In the genomic region with DNA sequence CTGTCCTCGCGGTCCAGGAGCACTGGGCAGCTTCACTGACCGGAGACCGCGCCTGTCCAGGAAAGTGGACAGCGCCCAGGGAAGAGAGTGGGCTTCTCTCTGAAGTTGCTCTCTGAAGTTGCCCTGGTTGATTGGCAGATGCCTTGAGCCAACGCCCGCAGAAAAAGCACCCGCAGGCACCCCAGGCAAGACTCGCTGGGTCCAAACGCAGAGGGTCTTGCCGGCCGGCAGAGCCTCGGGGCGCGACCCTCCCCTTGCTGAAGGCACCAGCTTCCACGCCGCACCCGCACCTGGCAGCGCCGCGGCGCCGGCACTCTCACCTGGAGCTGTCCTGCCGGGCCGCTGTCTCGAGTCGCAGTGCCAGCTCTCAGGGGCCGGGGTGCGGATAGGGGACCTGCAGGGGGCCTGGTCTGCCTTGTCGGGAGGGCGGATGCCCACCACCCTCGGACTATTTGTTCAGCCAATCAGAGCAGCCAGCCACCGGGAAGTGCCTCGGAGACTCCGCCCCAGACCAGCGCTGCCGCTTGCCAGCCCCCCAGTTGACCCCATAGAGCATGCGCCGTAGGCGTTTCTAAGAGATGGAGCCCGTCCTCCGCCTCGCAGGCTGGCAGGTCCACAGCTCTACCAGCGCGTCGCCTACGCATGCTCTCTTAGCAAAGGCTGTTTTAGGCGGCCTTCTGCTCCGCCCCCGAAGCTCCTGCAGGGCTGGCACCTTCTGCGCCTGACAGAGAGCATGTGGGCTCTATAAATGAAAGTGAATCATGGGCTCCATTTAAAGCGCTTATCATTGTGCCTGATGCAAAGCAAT, we compare ENCODE assay signal across 1 cellular context.
TF ChIP-seq lines count a peak whose summit lies in the region.

A gene (minus strand): TSS at position 359 of the 808 bp plus-strand sequence. CDS start 4,127 bp downstream, outside the sequence.

TF ChIP-seq in GM12878, 131 proteins besides CTCF, POLR2A, EP300 and RAD21 (continued from another document and continues in another):
- TF ChIP-seq SUZ12 (IDR thresholded peaks at IDR 0.05; ENCODE audit: unreplicated experiment) = no peak
- no peak for TF ChIP-seq RCOR1 (conservative IDR thresholded peaks at IDR 0.05; ENCODE audit: low read depth, low read length)
- TF ChIP-seq, protein P1, sequence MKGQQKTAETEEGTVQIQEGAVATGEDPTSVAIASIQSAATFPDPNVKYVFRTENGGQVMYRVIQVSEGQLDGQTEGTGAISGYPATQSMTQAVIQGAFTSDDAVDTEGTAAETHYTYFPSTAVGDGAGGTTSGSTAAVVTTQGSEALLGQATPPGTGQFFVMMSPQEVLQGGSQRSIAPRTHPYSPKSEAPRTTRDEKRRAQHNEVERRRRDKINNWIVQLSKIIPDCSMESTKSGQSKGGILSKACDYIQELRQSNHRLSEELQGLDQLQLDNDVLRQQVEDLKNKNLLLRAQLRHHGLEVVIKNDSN (IDR thresholded peaks at IDR 0.05; ENCODE audit: borderline replicate concordance, extremely low read length, insufficient read depth, low read depth, low read length) = no peak
- TF ChIP-seq SMARCA5 (IDR thresholded peaks at IDR 0.05) = no peak; the same call in 1 of the 2 replicates
- TF ChIP-seq ZZZ3 (IDR thresholded peaks at IDR 0.05; ENCODE audit: control insufficient read depth, insufficient read length, low read depth) = no peak
- no peak for TF ChIP-seq ESRRA (IDR thresholded peaks at IDR 0.05; ENCODE audit: low read length)
- TF ChIP-seq NBN (IDR thresholded peaks at IDR 0.05) = no peak
- TF ChIP-seq, protein P2, sequence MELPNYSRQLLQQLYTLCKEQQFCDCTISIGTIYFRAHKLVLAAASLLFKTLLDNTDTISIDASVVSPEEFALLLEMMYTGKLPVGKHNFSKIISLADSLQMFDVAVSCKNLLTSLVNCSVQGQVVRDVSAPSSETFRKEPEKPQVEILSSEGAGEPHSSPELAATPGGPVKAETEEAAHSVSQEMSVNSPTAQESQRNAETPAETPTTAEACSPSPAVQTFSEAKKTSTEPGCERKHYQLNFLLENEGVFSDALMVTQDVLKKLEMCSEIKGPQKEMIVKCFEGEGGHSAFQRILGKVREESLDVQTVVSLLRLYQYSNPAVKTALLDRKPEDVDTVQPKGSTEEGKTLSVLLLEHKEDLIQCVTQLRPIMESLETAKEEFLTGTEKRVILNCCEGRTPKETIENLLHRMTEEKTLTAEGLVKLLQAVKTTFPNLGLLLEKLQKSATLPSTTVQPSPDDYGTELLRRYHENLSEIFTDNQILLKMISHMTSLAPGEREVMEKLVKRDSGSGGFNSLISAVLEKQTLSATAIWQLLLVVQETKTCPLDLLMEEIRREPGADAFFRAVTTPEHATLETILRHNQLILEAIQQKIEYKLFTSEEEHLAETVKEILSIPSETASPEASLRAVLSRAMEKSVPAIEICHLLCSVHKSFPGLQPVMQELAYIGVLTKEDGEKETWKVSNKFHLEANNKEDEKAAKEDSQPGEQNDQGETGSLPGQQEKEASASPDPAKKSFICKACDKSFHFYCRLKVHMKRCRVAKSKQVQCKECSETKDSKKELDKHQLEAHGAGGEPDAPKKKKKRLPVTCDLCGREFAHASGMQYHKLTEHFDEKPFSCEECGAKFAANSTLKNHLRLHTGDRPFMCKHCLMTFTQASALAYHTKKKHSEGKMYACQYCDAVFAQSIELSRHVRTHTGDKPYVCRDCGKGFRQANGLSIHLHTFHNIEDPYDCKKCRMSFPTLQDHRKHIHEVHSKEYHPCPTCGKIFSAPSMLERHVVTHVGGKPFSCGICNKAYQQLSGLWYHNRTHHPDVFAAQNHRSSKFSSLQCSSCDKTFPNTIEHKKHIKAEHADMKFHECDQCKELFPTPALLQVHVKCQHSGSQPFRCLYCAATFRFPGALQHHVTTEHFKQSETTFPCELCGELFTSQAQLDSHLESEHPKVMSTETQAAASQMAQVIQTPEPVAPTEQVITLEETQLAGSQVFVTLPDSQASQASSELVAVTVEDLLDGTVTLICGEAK (IDR thresholded peaks at IDR 0.05; ENCODE audit: borderline replicate concordance) = no peak
- TF ChIP-seq DPF2 (IDR thresholded peaks at IDR 0.05) = peak; percentile 42
- peak; percentile 44; the same call in 1 of the 2 replicates for TF ChIP-seq CREB1 (IDR thresholded peaks at IDR 0.05; ENCODE audit: low read depth)
- TF ChIP-seq HDAC2 (IDR thresholded peaks at IDR 0.05) = no peak
- no peak for TF ChIP-seq RBBP5 (conservative IDR thresholded peaks at IDR 0.05)
- TF ChIP-seq CREM (IDR thresholded peaks at IDR 0.05; ENCODE audit: low read depth) = no peak
- TF ChIP-seq NFXL1 (IDR thresholded peaks at IDR 0.05; ENCODE audit: borderline replicate concordance) = no peak
- no peak for TF ChIP-seq SIN3A (IDR thresholded peaks at IDR 0.05; ENCODE audit: low read depth, low read length)
- TF ChIP-seq TCF12 (IDR thresholded peaks at IDR 0.05; ENCODE audit: low read depth, low read length) = no peak
- no peak for TF ChIP-seq TARDBP (IDR thresholded peaks at IDR 0.05; ENCODE audit: borderline replicate concordance)
- TF ChIP-seq POLR2AphosphoS5 (IDR thresholded peaks at IDR 0.05; ENCODE audit: low read length) = peak; percentile 64; the same call in 1 of the 2 replicates
- TF ChIP-seq RB1 (IDR thresholded peaks at IDR 0.05; ENCODE audit: borderline replicate concordance) = 0 out of 2 replicates have a peak, but pooled peaks have one; percentile 29
- TF ChIP-seq, protein P3, sequence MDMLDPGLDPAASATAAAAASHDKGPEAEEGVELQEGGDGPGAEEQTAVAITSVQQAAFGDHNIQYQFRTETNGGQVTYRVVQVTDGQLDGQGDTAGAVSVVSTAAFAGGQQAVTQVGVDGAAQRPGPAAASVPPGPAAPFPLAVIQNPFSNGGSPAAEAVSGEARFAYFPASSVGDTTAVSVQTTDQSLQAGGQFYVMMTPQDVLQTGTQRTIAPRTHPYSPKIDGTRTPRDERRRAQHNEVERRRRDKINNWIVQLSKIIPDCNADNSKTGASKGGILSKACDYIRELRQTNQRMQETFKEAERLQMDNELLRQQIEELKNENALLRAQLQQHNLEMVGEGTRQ (IDR thresholded peaks at IDR 0.05; ENCODE audit: borderline replicate concordance, low read depth, low read length) = no peak
- TF ChIP-seq ETV6 (conservative IDR thresholded peaks at IDR 0.05 in 1 of 2, IDR thresholded peaks at IDR 0.05 in 1 of 2; ENCODE audit: borderline replicate concordance in 1 of 2, low read depth in 1 of 2) = no peak
- peak; percentile 53; the same call in 1 of the 2 replicates for TF ChIP-seq NR2F1 (conservative IDR thresholded peaks at IDR 0.05)
- TF ChIP-seq, protein P4, sequence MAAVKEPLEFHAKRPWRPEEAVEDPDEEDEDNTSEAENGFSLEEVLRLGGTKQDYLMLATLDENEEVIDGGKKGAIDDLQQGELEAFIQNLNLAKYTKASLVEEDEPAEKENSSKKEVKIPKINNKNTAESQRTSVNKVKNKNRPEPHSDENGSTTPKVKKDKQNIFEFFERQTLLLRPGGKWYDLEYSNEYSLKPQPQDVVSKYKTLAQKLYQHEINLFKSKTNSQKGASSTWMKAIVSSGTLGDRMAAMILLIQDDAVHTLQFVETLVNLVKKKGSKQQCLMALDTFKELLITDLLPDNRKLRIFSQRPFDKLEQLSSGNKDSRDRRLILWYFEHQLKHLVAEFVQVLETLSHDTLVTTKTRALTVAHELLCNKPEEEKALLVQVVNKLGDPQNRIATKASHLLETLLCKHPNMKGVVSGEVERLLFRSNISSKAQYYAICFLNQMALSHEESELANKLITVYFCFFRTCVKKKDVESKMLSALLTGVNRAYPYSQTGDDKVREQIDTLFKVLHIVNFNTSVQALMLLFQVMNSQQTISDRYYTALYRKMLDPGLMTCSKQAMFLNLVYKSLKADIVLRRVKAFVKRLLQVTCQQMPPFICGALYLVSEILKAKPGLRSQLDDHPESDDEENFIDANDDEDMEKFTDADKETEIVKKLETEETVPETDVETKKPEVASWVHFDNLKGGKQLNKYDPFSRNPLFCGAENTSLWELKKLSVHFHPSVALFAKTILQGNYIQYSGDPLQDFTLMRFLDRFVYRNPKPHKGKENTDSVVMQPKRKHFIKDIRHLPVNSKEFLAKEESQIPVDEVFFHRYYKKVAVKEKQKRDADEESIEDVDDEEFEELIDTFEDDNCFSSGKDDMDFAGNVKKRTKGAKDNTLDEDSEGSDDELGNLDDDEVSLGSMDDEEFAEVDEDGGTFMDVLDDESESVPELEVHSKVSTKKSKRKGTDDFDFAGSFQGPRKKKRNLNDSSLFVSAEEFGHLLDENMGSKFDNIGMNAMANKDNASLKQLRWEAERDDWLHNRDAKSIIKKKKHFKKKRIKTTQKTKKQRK (IDR thresholded peaks at IDR 0.05; ENCODE audit: low read depth, low read length) = no peak
- TF ChIP-seq, protein P5, sequence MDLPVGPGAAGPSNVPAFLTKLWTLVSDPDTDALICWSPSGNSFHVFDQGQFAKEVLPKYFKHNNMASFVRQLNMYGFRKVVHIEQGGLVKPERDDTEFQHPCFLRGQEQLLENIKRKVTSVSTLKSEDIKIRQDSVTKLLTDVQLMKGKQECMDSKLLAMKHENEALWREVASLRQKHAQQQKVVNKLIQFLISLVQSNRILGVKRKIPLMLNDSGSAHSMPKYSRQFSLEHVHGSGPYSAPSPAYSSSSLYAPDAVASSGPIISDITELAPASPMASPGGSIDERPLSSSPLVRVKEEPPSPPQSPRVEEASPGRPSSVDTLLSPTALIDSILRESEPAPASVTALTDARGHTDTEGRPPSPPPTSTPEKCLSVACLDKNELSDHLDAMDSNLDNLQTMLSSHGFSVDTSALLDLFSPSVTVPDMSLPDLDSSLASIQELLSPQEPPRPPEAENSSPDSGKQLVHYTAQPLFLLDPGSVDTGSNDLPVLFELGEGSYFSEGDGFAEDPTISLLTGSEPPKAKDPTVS (IDR thresholded peaks at IDR 0.05; ENCODE audit: low read depth, low read length) = no peak
- no peak for TF ChIP-seq MYB (IDR thresholded peaks at IDR 0.05; ENCODE audit: borderline replicate concordance, low read depth, low read length)
- no peak for TF ChIP-seq CHD2 (IDR thresholded peaks at IDR 0.05; ENCODE audit: borderline replicate concordance, low read depth, low read length)
- peak; percentile 26; the same call in 1 of the 2 replicates for TF ChIP-seq IKZF1 (conservative IDR thresholded peaks at IDR 0.05)
- no peak for TF ChIP-seq ZNF217 (IDR thresholded peaks at IDR 0.05)
- TF ChIP-seq SIX5 (IDR thresholded peaks at IDR 0.05; ENCODE audit: low read depth, low read length, severe bottlenecking) = no peak
- TF ChIP-seq, protein P6, sequence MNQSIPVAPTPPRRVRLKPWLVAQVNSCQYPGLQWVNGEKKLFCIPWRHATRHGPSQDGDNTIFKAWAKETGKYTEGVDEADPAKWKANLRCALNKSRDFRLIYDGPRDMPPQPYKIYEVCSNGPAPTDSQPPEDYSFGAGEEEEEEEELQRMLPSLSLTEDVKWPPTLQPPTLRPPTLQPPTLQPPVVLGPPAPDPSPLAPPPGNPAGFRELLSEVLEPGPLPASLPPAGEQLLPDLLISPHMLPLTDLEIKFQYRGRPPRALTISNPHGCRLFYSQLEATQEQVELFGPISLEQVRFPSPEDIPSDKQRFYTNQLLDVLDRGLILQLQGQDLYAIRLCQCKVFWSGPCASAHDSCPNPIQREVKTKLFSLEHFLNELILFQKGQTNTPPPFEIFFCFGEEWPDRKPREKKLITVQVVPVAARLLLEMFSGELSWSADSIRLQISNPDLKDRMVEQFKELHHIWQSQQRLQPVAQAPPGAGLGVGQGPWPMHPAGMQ (IDR thresholded peaks at IDR 0.05; ENCODE audit: borderline replicate concordance) = no peak
- TF ChIP-seq, protein P7, sequence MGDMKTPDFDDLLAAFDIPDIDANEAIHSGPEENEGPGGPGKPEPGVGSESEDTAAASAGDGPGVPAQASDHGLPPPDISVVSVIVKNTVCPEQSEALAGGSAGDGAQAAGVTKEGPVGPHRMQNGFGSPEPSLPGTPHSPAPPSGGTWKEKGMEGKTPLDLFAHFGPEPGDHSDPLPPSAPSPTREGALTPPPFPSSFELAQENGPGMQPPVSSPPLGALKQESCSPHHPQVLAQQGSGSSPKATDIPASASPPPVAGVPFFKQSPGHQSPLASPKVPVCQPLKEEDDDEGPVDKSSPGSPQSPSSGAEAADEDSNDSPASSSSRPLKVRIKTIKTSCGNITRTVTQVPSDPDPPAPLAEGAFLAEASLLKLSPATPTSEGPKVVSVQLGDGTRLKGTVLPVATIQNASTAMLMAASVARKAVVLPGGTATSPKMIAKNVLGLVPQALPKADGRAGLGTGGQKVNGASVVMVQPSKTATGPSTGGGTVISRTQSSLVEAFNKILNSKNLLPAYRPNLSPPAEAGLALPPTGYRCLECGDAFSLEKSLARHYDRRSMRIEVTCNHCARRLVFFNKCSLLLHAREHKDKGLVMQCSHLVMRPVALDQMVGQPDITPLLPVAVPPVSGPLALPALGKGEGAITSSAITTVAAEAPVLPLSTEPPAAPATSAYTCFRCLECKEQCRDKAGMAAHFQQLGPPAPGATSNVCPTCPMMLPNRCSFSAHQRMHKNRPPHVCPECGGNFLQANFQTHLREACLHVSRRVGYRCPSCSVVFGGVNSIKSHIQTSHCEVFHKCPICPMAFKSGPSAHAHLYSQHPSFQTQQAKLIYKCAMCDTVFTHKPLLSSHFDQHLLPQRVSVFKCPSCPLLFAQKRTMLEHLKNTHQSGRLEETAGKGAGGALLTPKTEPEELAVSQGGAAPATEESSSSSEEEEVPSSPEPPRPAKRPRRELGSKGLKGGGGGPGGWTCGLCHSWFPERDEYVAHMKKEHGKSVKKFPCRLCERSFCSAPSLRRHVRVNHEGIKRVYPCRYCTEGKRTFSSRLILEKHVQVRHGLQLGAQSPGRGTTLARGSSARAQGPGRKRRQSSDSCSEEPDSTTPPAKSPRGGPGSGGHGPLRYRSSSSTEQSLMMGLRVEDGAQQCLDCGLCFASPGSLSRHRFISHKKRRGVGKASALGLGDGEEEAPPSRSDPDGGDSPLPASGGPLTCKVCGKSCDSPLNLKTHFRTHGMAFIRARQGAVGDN (IDR thresholded peaks at IDR 0.05) = peak; percentile 25; the same call in 1 of the 2 replicates
- 0 out of 2 replicates have a peak, but pooled peaks have one; percentile 12 for TF ChIP-seq TAF1 (IDR thresholded peaks at IDR 0.05; ENCODE audit: borderline replicate concordance, low read depth, low read length)
- no peak for TF ChIP-seq ATF7 (IDR thresholded peaks at IDR 0.05; ENCODE audit: low read depth)
- TF ChIP-seq EGR1 (IDR thresholded peaks at IDR 0.05; ENCODE audit: borderline replicate concordance in 1 of 2, low read depth in 2 of 2, low read length in 2 of 2) = peak in 1 of 2 experiments; percentile 59; a peak in 1 of 3 replicates
- TF ChIP-seq SMAD5 (IDR thresholded peaks at IDR 0.05; ENCODE audit: low read depth) = no peak
- TF ChIP-seq KDM1A (IDR thresholded peaks at IDR 0.05; ENCODE audit: borderline replicate concordance) = no peak
- 0 out of 2 replicates have a peak, but pooled peaks have one; percentile 36 for TF ChIP-seq SPI1 (IDR thresholded peaks at IDR 0.05; ENCODE audit: borderline replicate concordance, insufficient read depth, low read depth, low read length)
- TF ChIP-seq, protein P8, sequence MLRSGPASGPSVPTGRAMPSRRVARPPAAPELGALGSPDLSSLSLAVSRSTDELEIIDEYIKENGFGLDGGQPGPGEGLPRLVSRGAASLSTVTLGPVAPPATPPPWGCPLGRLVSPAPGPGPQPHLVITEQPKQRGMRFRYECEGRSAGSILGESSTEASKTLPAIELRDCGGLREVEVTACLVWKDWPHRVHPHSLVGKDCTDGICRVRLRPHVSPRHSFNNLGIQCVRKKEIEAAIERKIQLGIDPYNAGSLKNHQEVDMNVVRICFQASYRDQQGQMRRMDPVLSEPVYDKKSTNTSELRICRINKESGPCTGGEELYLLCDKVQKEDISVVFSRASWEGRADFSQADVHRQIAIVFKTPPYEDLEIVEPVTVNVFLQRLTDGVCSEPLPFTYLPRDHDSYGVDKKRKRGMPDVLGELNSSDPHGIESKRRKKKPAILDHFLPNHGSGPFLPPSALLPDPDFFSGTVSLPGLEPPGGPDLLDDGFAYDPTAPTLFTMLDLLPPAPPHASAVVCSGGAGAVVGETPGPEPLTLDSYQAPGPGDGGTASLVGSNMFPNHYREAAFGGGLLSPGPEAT (IDR thresholded peaks at IDR 0.05; ENCODE audit: low read depth) = no peak; the same call in 1 of the 2 replicates
- TF ChIP-seq FOXM1 (IDR thresholded peaks at IDR 0.05; ENCODE audit: low read depth, low read length) = no peak
- TF ChIP-seq NFIC (IDR thresholded peaks at IDR 0.05; ENCODE audit: low read depth, low read length) = no peak
- no peak for TF ChIP-seq SREBF1 (IDR thresholded peaks at IDR 0.05; ENCODE audit: low read length)
